ENCODE assay signal across 24 cellular contexts in the genomic region with DNA sequence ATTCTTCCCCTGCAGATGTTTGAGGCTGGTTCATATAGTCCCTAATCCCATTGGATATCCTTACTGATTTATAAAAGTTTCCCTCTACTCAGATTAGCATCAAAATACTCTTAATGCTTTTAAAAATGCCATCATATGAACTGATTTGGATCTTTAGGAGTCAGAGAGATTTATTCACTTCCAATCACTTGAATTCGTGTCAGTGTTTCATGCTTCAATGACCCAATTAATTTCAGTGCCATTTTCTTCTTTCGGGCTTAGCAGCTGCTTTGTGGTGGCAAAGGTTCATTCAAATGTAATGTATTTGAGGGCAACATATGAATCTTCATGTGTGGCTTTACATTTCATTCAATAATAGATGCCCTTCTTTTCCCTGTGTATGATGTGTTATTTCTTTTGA. TPM values are rescaled to one million over a fixed set of nuclear protein-coding genes. Genes with fewer than 3 reads are reported as not detected.
A peak's percentile ranks its signal among the peaks of the same experiment; 100 is the strongest.
DNase-seq lines count a peak whose midpoint lies in the region; ATAC-seq, FAIRE-seq and TF ChIP-seq lines count a peak whose summit lies in the region.
"Had no signal": no experiment of that assay in that cellular context is flagged by ENCODE, and none has a peak within 500 bp of the region (broad histone marks: within the 10 kb centered on the region; RNA-seq: fewer than 3 reads in every experiment).

No MANE protein-coding gene starts in this region.

- ATAC-seq in activated T-cell treated with anti-CD3 and anti-CD28 coated beads, Interleukin-2, amount 50 U/mL, for 72 hours (replicated peaks in 1 of 2) = no peak
- no peak for ATAC-seq in T-cell (replicated peaks in 1 of 4)
- ATAC-seq in GM19467 (IDR thresholded peaks at IDR 0.05; ENCODE audit: unreplicated experiment) = no peak
- ATAC-seq: A549, HCT116 had no signal

- DNase-seq in activated T-cell treated with anti-CD3 and anti-CD28 coated beads, Interleukin-2, amount 50 U/mL, for 72 hours = no peak
- no peak for DNase-seq in activated T-cell treated with anti-CD3 and anti-CD28 coated beads, Interleukin-2, amount 50 U/mL, for 48 hours
- DNase-seq in GM12892 (ENCODE audit: insufficient read length) = no peak
- DNase-seq in HEK293T (ENCODE audit: extremely low spot score) = no peak
- peak; percentile 45 for DNase-seq in retina
- no peak for DNase-seq in central memory CD4-positive, alpha-beta T cell
- DNase-seq in T-cell = no peak
- DNase-seq: 8988T; ACHN; AML-193; BE2C; Calu3; CD4-positive, alpha-beta T cell; CD8-positive, alpha-beta memory T cell; COR-L47; DMS153; DND-41; H7; HFFc6 had no signal

- CTCF ChIA-PET in HEK293T (lab: Yijun Ruan, JAX) (no interaction called here), T-cell (lab: Charles Lee) (no interaction called here)

- FAIRE-seq in GM12892 (lab: Jason Lieb, UNC) = peak; percentile 50
- FAIRE-seq: A549, H1 had no signal

- peaks cover 38% of the 10 kb centered on the region for H3K4me1 Mint-ChIP-seq in activated T-cell treated with anti-CD3 and anti-CD28 coated beads, Interleukin-2, amount 50 U/mL, for 72 hours (ENCODE audit: low read depth)
- H3K4me1 Mint-ChIP-seq in T-cell = peaks cover 30 to 35% (median 34%) of the 10 kb centered on the region in 3 donors

- no peak for TF ChIP-seq POLR2A in GM12892 (IDR thresholded peaks at IDR 0.05; ENCODE audit: low read depth, low read length)

- H3K9me3 Mint-ChIP-seq in activated T-cell treated with anti-CD3 and anti-CD28 coated beads, Interleukin-2, amount 50 U/mL, for 72 hours = no peaks in the 10 kb centered on the region
- no peaks in the 10 kb centered on the region for H3K9me3 Mint-ChIP-seq in T-cell
- H3K9me3 Mint-ChIP-seq: CD4-positive, alpha-beta T cell; CD8-positive, alpha-beta memory T cell; HFFc6 had no signal

- POLR2A ChIA-PET in HEK293T (lab: Yijun Ruan, JAX) (no interaction called here), T-cell (lab: Charles Lee) (no interaction called here)

- H3K4me3 Mint-ChIP-seq in activated T-cell treated with anti-CD3 and anti-CD28 coated beads, Interleukin-2, amount 50 U/mL, for 72 hours = no peak overlapping the region
- no peak overlapping the region for H3K4me3 Mint-ChIP-seq in T-cell

- peaks cover 29% of the 10 kb centered on the region for H3K27me3 Mint-ChIP-seq in activated T-cell treated with anti-CD3 and anti-CD28 coated beads, Interleukin-2, amount 50 U/mL, for 72 hours (ENCODE audit: low read depth)
- H3K27me3 Mint-ChIP-seq in T-cell = peaks cover 12 to 16% of the 10 kb centered on the region in 2 donors

- H3K36me3 Mint-ChIP-seq in activated T-cell treated with anti-CD3 and anti-CD28 coated beads, Interleukin-2, amount 50 U/mL, for 72 hours (ENCODE audit: insufficient read depth in 2 of 2) = peaks cover 7 to 9% of the 10 kb centered on the region in 2 donors
- H3K36me3 Mint-ChIP-seq in T-cell = peaks cover 2% of the 10 kb centered on the region

- peak overlapping the region; percentile 14 for H3K27ac Mint-ChIP-seq in activated T-cell treated with anti-CD3 and anti-CD28 coated beads, Interleukin-2, amount 50 U/mL, for 72 hours
- H3K27ac Mint-ChIP-seq in T-cell = no peak overlapping the region
- H3K27ac Mint-ChIP-seq: CD14-positive monocyte, HFFc6 had no signal

TF ChIP-seq in HEK293T, 16 proteins besides CTCF, POLR2A, EP300 and RAD21:
- no peak for TF ChIP-seq ELF4 (IDR thresholded peaks at IDR 0.05)
- TF ChIP-seq L3MBTL2 (conservative IDR thresholded peaks at IDR 0.05) = 0 out of 2 replicates have a peak, but pooled peaks have one; percentile 18
- TF ChIP-seq NFRKB (IDR thresholded peaks at IDR 0.05) = no peak
- no peak for TF ChIP-seq SUZ12 (IDR thresholded peaks at IDR 0.05)

RNA-seq across cellular contexts. Expression of gene TSEN15, which starts 2.2 kb away (rescaled TPM):
- total RNA-seq in activated T-cell treated with anti-CD3 and anti-CD28 coated beads, Interleukin-2, amount 50 U/mL, for 72 hours = 10 to 100 TPM; 74.2 to 82.3 TPM
- polyA plus RNA-seq in GM12892 (2012; ENCODE audit: missing spikeins) = 33.7 TPM
- 10 to 100 TPM; 22.1 to 39.8 (median 35.4) TPM for total RNA-seq in T-cell

RNA-seq across cellular contexts. Expression of gene COLGALT2, which starts 11.8 kb away (rescaled TPM):
- total RNA-seq in activated T-cell treated with anti-CD3 and anti-CD28 coated beads, Interleukin-2, amount 50 U/mL, for 72 hours = 10 to 100 TPM in 1 of 2 donors, 1 to 10 TPM in 1; 7.6 to 10.7 TPM
- polyA plus RNA-seq in GM12892 (2012; ENCODE audit: missing spikeins) = 0.06 TPM
- 1 to 10 TPM in 3 of 5 donors, under 1 TPM in 2; 0.35 to 4.0 (median 1.1) TPM for total RNA-seq in T-cell
- polyA plus RNA-seq: CD14-positive monocyte had no signal
